10 cellular contexts compared by ENCODE assay signal in the genomic region with DNA sequence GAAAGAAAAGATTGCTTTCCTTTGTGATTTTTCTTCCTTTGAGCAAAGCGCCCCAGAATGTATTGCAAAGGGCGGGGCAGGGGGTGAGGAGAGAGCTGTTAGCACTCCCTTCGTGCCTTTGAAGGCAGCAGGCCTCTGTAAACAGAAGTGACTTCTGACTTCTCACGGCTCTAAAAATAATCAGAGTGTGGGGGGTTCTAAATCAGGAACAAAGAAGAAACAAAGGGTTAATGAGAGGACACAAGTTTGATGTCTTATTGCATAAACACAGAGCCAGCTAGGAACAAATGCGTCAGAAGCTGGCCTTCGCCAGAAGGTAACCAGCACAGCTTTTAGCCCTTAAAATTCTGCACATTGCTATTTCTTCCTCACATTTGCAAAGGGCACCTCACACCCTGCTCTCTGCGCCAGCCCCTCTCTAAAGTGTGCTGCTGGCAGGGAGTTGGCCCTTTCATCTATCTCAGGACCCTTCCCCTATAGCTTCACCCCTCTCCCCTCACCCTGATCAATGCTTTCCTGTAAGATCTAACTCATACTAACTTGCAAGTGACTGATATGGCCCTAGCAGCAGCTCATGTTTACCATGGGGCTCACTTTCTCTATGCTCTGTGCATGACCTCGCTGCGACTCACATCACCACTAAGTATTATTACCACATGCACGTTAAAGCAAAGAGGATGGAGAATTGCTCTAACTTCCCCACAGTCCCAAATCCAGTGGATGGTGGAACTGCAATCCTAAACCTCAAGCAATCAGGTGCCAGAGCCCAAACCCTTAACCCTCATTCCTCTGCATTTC.
DNase-seq lines count a peak whose midpoint lies in the region; ATAC-seq and TF ChIP-seq lines count a peak whose summit lies in the region.
"Had no signal": no experiment of that assay in that cellular context is flagged by ENCODE, and none has a peak within 500 bp of the region (broad histone marks: within the 10 kb centered on the region; RNA-seq: fewer than 3 reads in every experiment).

No MANE protein-coding gene starts in this region.

- POLR2A ChIA-PET in activated CD8-positive, alpha-beta T cell treated with anti-CD3 and anti-CD28 coated beads, Interleukin-2, amount 10 ng/mL, durations not matched to agents 7 days and 5 days (lab: Charles Lee) = no interaction called here
- POLR2A ChIA-PET in CD8-positive, alpha-beta memory T cell (lab: Charles Lee) = no interaction called here

- H3K27me3 ChIP-seq in gastroesophageal sphincter (no peaks in the 10 kb centered on the region), left ventricle myocardium inferior (ENCODE audit: low read depth) (no peaks in the 10 kb centered on the region)
- no peaks in the 10 kb centered on the region for H3K27me3 ChIP-seq in CD8-positive, alpha-beta memory T cell (ENCODE audit: insufficient read depth, low read length, poor library complexity, severe bottlenecking)

- CTCF ChIA-PET in activated CD8-positive, alpha-beta T cell treated with anti-CD3 and anti-CD28 coated beads, Interleukin-2, amount 10 ng/mL, durations not matched to agents 7 days and 5 days (lab: Charles Lee) = interaction anchor here (1.0 to 2.1 kb wide), 3 partner anchors 13 to 204 kb away, joined by 3 to 7 read pairs (median 3); no protein-coding TSS in a partner anchor
- CTCF ChIA-PET in CD8-positive, alpha-beta memory T cell (lab: Charles Lee) = no interaction called here

- WGBS in gastroesophageal sphincter (ENCODE audit: low coverage in 1 of 2), 2 donors = 59 to 100% methylated on average over 1 to 8 of the region's 10 CpGs

- H3K4me1 ChIP-seq in gastroesophageal sphincter (peaks cover 0 to 8% (median 0%) of the 10 kb centered on the region in 3 donors), left ventricle myocardium inferior (no peaks in the 10 kb centered on the region)
- peaks cover 12% of the 10 kb centered on the region for H3K4me1 ChIP-seq in CD8-positive, alpha-beta memory T cell (ENCODE audit: insufficient read depth, low read length)

- H3K4me3 Mint-ChIP-seq in activated CD8-positive, alpha-beta T cell treated with anti-CD3 and anti-CD28 coated beads, Interleukin-2, amount 10 ng/mL, durations not matched to agents 7 days and 5 days = no peak overlapping the region
- no peak overlapping the region for H3K4me3 Mint-ChIP-seq in type B pancreatic cell
- H3K4me3 Mint-ChIP-seq in CD8-positive, alpha-beta memory T cell = no peak overlapping the region

- intact Hi-C loops in cardiac septum (cut with DNase I) (no loop called here), left ventricle myocardium superior (cut with micrococcal nuclease) (no loop called here), left ventricle myocardium inferior (cut with micrococcal nuclease) (no loop called here)

- H3K27ac ChIP-seq in gastroesophageal sphincter (peak overlapping the region in 2 of 4 donors; percentile 17 to 67), left ventricle myocardium inferior (replicated peaks) (no peak overlapping the region)
- no peak overlapping the region for H3K27ac ChIP-seq in CD8-positive, alpha-beta memory T cell (ENCODE audit: low read depth, low read length)

- H3K36me3 ChIP-seq in gastroesophageal sphincter = no peaks in the 10 kb centered on the region
- no peaks in the 10 kb centered on the region for H3K36me3 ChIP-seq in CD8-positive, alpha-beta memory T cell (ENCODE audit: insufficient read depth, low read length)
- no peaks in the 10 kb centered on the region for H3K36me3 ChIP-seq in left ventricle myocardium inferior

- DNase-seq in cardiac septum (ENCODE audit: low spot score) (peak; percentile 46), left ventricle myocardium superior (no peak), type B pancreatic cell (ENCODE audit: extremely low spot score, unreplicated experiment) (no peak), left ventricle myocardium inferior (no peak)
- DNase-seq in activated CD8-positive, alpha-beta T cell treated with anti-CD3 and anti-CD28 coated beads, Interleukin-2, amount 10 ng/mL, durations not matched to agents 7 days and 5 days = no peak
- no peak for DNase-seq in CD8-positive, alpha-beta memory T cell
- DNase-seq: DMS 273 treated with DMSO at 0.1 percent for 48 hours, NCI-H187 had no signal

- TF ChIP-seq EP300 in gastroesophageal sphincter (IDR thresholded peaks at IDR 0.05) = no peak

- no peaks in the 10 kb centered on the region for H3K27me3 Mint-ChIP-seq in activated CD8-positive, alpha-beta T cell treated with anti-CD3 and anti-CD28 coated beads, Interleukin-2, amount 10 ng/mL, durations not matched to agents 7 days and 5 days (ENCODE audit: low read depth)
- H3K27me3 Mint-ChIP-seq in type B pancreatic cell = no peaks in the 10 kb centered on the region
- H3K27me3 Mint-ChIP-seq in CD8-positive, alpha-beta memory T cell = peaks cover 0 to 2% of the 10 kb centered on the region in 2 donors

- no peak for TF ChIP-seq POLR2A in gastroesophageal sphincter (IDR thresholded peaks at IDR 0.05)

- peaks cover 16% of the 10 kb centered on the region for H3K4me1 Mint-ChIP-seq in activated CD8-positive, alpha-beta T cell treated with anti-CD3 and anti-CD28 coated beads, Interleukin-2, amount 10 ng/mL, durations not matched to agents 7 days and 5 days (ENCODE audit: low read depth)
- H3K4me1 Mint-ChIP-seq in type B pancreatic cell (ENCODE audit: unreplicated experiment) = peaks cover 13% of the 10 kb centered on the region
- H3K4me1 Mint-ChIP-seq in CD8-positive, alpha-beta memory T cell = peaks cover 0 to 12% (median 4%) of the 10 kb centered on the region in 3 donors

- H3K9me3 Mint-ChIP-seq in activated CD8-positive, alpha-beta T cell treated with anti-CD3 and anti-CD28 coated beads, Interleukin-2, amount 10 ng/mL, durations not matched to agents 7 days and 5 days (ENCODE audit: insufficient read depth) = no peaks in the 10 kb centered on the region
- no peaks in the 10 kb centered on the region for H3K9me3 Mint-ChIP-seq in type B pancreatic cell
- no peaks in the 10 kb centered on the region for H3K9me3 Mint-ChIP-seq in CD8-positive, alpha-beta memory T cell

- TF ChIP-seq CTCF in gastroesophageal sphincter (IDR thresholded peaks at IDR 0.05) = no peak
- no peak for TF ChIP-seq CTCF in type B pancreatic cell (conservative IDR thresholded peaks at IDR 0.05)
- no peak for TF ChIP-seq CTCF in left ventricle myocardium inferior (IDR thresholded peaks at IDR 0.05; ENCODE audit: borderline replicate concordance)

- H3K9me3 ChIP-seq in gastroesophageal sphincter (no peaks in the 10 kb centered on the region), left ventricle myocardium inferior (replicated peaks) (no peaks in the 10 kb centered on the region)
- no peaks in the 10 kb centered on the region for H3K9me3 ChIP-seq in CD8-positive, alpha-beta memory T cell (ENCODE audit: low read length)

- no peak overlapping the region for H3K4me3 ChIP-seq in gastroesophageal sphincter
- no peak overlapping the region for H3K4me3 ChIP-seq in CD8-positive, alpha-beta memory T cell (ENCODE audit: low read length)
- no peak overlapping the region for H3K4me3 ChIP-seq in left ventricle myocardium inferior

- peak overlapping the region; percentile 49 for H3K27ac Mint-ChIP-seq in activated CD8-positive, alpha-beta T cell treated with anti-CD3 and anti-CD28 coated beads, Interleukin-2, amount 10 ng/mL, durations not matched to agents 7 days and 5 days
- H3K27ac Mint-ChIP-seq in type B pancreatic cell = peak overlapping the region; percentile 9
- peak overlapping the region in 1 of 8 donors; percentile 29 for H3K27ac Mint-ChIP-seq in CD8-positive, alpha-beta memory T cell

- H3K36me3 Mint-ChIP-seq in activated CD8-positive, alpha-beta T cell treated with anti-CD3 and anti-CD28 coated beads, Interleukin-2, amount 10 ng/mL, durations not matched to agents 7 days and 5 days (ENCODE audit: low read depth) = no peaks in the 10 kb centered on the region
- H3K36me3 Mint-ChIP-seq in type B pancreatic cell = no peaks in the 10 kb centered on the region
- H3K36me3 Mint-ChIP-seq in CD8-positive, alpha-beta memory T cell = no peaks in the 10 kb centered on the region

- ATAC-seq in left ventricle myocardium superior = no peak
- no peak for ATAC-seq in activated CD8-positive, alpha-beta T cell treated with anti-CD3 and anti-CD28 coated beads, Interleukin-2, amount 10 ng/mL, durations not matched to agents 7 days and 5 days
- ATAC-seq in gastroesophageal sphincter = peak; percentile 22
- no peak for ATAC-seq in GM21526 (IDR thresholded peaks at IDR 0.05; ENCODE audit: low FRiP score, unreplicated experiment)
